ENCODE assay signal across 1 cellular context in the genomic region with DNA sequence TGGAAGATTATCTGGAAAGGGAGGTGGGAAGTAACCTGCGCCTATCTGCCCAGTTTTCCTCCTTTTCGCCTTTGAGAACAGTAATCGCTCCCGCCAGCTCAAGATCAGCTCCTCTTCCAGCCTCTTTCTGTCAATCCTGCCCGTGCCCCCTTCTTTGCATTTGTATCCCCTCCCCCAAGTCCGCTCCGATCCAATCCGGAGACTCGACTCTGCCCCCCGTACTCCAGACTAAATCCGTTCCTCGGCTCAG.
A peak's percentile ranks its signal among the peaks of the same experiment; 100 is the strongest.
TF ChIP-seq lines count a peak whose summit lies in the region.

No MANE protein-coding gene starts in this region.

TF ChIP-seq in GM12878, 131 proteins besides CTCF, POLR2A, EP300 and RAD21 (continued from another document and continues in another):
- TF ChIP-seq PML (IDR thresholded peaks at IDR 0.05; ENCODE audit: low read length) (peak; percentile 93), SPI1 (IDR thresholded peaks at IDR 0.05; ENCODE audit: borderline replicate concordance, insufficient read depth, low read depth, low read length) (no peak), FOXK2 (IDR thresholded peaks at IDR 0.05) (no peak), BACH1 (IDR thresholded peaks at IDR 0.05; ENCODE audit: borderline replicate concordance) (peak; percentile 30; the same call in 1 of the 2 replicates), ATF7 (IDR thresholded peaks at IDR 0.05; ENCODE audit: low read depth) (no peak), HDAC6 (IDR thresholded peaks at IDR 0.05; ENCODE audit: unreplicated experiment) (no peak), HCFC1 (IDR thresholded peaks at IDR 0.05; ENCODE audit: low read length) (no peak; the same call in 1 of the 2 replicates), ZSCAN29 (IDR thresholded peaks at IDR 0.05) (no peak), IRF4 (IDR thresholded peaks at IDR 0.05; ENCODE audit: low read depth, low read length) (no peak), ZNF384 (IDR thresholded peaks at IDR 0.05; ENCODE audit: borderline replicate concordance, low read depth, low read length) (no peak), ZNF622 (IDR thresholded peaks at IDR 0.05) (no peak), MTA2 (IDR thresholded peaks at IDR 0.05; ENCODE audit: low read depth) (no peak), ESRRA (IDR thresholded peaks at IDR 0.05; ENCODE audit: low read length) (no peak), IKZF1 (conservative IDR thresholded peaks at IDR 0.05) (no peak), FOXM1 (IDR thresholded peaks at IDR 0.05; ENCODE audit: low read depth, low read length) (no peak), PAX8 (IDR thresholded peaks at IDR 0.05) (no peak), RAD51 (IDR thresholded peaks at IDR 0.05) (no peak), ZZZ3 (IDR thresholded peaks at IDR 0.05; ENCODE audit: control insufficient read depth, insufficient read length, low read depth) (no peak), EED (IDR thresholded peaks at IDR 0.05; ENCODE audit: low read depth) (no peak), RELA (IDR thresholded peaks at IDR 0.05; ENCODE audit: borderline replicate concordance, partially characterized antibody) (peak; percentile 14), GATAD2B (conservative IDR thresholded peaks at IDR 0.05; ENCODE audit: low read depth) (no peak), NFXL1 (IDR thresholded peaks at IDR 0.05; ENCODE audit: borderline replicate concordance) (no peak), POLR2AphosphoS5 (IDR thresholded peaks at IDR 0.05; ENCODE audit: low read length) (peak; percentile 93), DPF2 (IDR thresholded peaks at IDR 0.05) (peak; percentile 21; the same call in 1 of the 2 replicates), GABPA (IDR thresholded peaks at IDR 0.05; ENCODE audit: low read depth) (no peak), TARDBP (IDR thresholded peaks at IDR 0.05; ENCODE audit: borderline replicate concordance) (no peak), EGR1 (IDR thresholded peaks at IDR 0.05; ENCODE audit: borderline replicate concordance in 1 of 2, low read depth in 2 of 2, low read length in 2 of 2) (no peak), CREB1 (IDR thresholded peaks at IDR 0.05; ENCODE audit: low read depth) (no peak), SMC3 (IDR thresholded peaks at IDR 0.05; ENCODE audit: borderline replicate concordance, low read length) (no peak), EZH2 (IDR thresholded peaks at IDR 0.05; ENCODE audit: borderline replicate concordance, control insufficient read depth, low read depth, low read length) (no peak), NR2C1 (IDR thresholded peaks at IDR 0.05) (no peak), BHLHE40 (IDR thresholded peaks at IDR 0.05; ENCODE audit: borderline replicate concordance in 1 of 2, low read depth in 2 of 2, low read length in 1 of 2) (no peak), TCF7 (IDR thresholded peaks at IDR 0.05; ENCODE audit: borderline replicate concordance) (no peak), POLR2AphosphoS2 (IDR thresholded peaks at IDR 0.05; ENCODE audit: low read depth, low read length) (no peak; the same call in 1 of the 2 replicates), TCF3 (IDR thresholded peaks at IDR 0.05; ENCODE audit: borderline replicate concordance, insufficient read depth, low read depth, low read length) (no peak), HDGF (IDR thresholded peaks at IDR 0.05) (no peak; the same call in 1 of the 2 replicates), BRCA1 (IDR thresholded peaks at IDR 0.05; ENCODE audit: low read depth, low read length) (no peak), CHD4 (IDR thresholded peaks at IDR 0.05) (no peak), TBL1XR1 (IDR thresholded peaks at IDR 0.05; ENCODE audit: low read depth, low read length) (no peak; the same call in 1 of the 2 replicates), SP1 (IDR thresholded peaks at IDR 0.05; ENCODE audit: low read depth, low read length) (no peak), PAX5 (IDR thresholded peaks at IDR 0.05; ENCODE audit: borderline replicate concordance, low read depth, low read length) (no peak), FOS (IDR thresholded peaks at IDR 0.05; ENCODE audit: borderline replicate concordance, extremely low read depth, insufficient read length) (no peak), IKZF2 (IDR thresholded peaks at IDR 0.05) (no peak), RB1 (IDR thresholded peaks at IDR 0.05; ENCODE audit: borderline replicate concordance) (no peak; the same call in 1 of the 2 replicates), JUND (IDR thresholded peaks at IDR 0.05; ENCODE audit: low read depth, low read length) (no peak)
- TF ChIP-seq, protein P1, sequence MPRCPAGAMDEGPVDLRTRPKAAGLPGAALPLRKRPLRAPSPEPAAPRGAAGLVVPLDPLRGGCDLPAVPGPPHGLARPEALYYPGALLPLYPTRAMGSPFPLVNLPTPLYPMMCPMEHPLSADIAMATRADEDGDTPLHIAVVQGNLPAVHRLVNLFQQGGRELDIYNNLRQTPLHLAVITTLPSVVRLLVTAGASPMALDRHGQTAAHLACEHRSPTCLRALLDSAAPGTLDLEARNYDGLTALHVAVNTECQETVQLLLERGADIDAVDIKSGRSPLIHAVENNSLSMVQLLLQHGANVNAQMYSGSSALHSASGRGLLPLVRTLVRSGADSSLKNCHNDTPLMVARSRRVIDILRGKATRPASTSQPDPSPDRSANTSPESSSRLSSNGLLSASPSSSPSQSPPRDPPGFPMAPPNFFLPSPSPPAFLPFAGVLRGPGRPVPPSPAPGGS (IDR thresholded peaks at IDR 0.05; ENCODE audit: borderline replicate concordance, insufficient read depth, low read depth, low read length, poor library complexity, severe bottlenecking): no peak
- TF ChIP-seq, protein P2, sequence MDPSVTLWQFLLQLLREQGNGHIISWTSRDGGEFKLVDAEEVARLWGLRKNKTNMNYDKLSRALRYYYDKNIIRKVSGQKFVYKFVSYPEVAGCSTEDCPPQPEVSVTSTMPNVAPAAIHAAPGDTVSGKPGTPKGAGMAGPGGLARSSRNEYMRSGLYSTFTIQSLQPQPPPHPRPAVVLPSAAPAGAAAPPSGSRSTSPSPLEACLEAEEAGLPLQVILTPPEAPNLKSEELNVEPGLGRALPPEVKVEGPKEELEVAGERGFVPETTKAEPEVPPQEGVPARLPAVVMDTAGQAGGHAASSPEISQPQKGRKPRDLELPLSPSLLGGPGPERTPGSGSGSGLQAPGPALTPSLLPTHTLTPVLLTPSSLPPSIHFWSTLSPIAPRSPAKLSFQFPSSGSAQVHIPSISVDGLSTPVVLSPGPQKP (IDR thresholded peaks at IDR 0.05; ENCODE audit: low read depth, low read length): no peak
- TF ChIP-seq, protein P3, sequence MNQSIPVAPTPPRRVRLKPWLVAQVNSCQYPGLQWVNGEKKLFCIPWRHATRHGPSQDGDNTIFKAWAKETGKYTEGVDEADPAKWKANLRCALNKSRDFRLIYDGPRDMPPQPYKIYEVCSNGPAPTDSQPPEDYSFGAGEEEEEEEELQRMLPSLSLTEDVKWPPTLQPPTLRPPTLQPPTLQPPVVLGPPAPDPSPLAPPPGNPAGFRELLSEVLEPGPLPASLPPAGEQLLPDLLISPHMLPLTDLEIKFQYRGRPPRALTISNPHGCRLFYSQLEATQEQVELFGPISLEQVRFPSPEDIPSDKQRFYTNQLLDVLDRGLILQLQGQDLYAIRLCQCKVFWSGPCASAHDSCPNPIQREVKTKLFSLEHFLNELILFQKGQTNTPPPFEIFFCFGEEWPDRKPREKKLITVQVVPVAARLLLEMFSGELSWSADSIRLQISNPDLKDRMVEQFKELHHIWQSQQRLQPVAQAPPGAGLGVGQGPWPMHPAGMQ (IDR thresholded peaks at IDR 0.05; ENCODE audit: borderline replicate concordance): no peak
- TF ChIP-seq, protein P4, sequence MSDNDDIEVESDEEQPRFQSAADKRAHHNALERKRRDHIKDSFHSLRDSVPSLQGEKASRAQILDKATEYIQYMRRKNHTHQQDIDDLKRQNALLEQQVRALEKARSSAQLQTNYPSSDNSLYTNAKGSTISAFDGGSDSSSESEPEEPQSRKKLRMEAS (IDR thresholded peaks at IDR 0.05; ENCODE audit: low read depth, low read length): no peak
- TF ChIP-seq, protein P5, sequence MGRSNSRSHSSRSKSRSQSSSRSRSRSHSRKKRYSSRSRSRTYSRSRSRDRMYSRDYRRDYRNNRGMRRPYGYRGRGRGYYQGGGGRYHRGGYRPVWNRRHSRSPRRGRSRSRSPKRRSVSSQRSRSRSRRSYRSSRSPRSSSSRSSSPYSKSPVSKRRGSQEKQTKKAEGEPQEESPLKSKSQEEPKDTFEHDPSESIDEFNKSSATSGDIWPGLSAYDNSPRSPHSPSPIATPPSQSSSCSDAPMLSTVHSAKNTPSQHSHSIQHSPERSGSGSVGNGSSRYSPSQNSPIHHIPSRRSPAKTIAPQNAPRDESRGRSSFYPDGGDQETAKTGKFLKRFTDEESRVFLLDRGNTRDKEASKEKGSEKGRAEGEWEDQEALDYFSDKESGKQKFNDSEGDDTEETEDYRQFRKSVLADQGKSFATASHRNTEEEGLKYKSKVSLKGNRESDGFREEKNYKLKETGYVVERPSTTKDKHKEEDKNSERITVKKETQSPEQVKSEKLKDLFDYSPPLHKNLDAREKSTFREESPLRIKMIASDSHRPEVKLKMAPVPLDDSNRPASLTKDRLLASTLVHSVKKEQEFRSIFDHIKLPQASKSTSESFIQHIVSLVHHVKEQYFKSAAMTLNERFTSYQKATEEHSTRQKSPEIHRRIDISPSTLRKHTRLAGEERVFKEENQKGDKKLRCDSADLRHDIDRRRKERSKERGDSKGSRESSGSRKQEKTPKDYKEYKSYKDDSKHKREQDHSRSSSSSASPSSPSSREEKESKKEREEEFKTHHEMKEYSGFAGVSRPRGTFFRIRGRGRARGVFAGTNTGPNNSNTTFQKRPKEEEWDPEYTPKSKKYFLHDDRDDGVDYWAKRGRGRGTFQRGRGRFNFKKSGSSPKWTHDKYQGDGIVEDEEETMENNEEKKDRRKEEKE (IDR thresholded peaks at IDR 0.05): no peak
- TF ChIP-seq, protein P6, sequence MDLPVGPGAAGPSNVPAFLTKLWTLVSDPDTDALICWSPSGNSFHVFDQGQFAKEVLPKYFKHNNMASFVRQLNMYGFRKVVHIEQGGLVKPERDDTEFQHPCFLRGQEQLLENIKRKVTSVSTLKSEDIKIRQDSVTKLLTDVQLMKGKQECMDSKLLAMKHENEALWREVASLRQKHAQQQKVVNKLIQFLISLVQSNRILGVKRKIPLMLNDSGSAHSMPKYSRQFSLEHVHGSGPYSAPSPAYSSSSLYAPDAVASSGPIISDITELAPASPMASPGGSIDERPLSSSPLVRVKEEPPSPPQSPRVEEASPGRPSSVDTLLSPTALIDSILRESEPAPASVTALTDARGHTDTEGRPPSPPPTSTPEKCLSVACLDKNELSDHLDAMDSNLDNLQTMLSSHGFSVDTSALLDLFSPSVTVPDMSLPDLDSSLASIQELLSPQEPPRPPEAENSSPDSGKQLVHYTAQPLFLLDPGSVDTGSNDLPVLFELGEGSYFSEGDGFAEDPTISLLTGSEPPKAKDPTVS (IDR thresholded peaks at IDR 0.05; ENCODE audit: low read depth, low read length): no peak
- TF ChIP-seq, protein P7, sequence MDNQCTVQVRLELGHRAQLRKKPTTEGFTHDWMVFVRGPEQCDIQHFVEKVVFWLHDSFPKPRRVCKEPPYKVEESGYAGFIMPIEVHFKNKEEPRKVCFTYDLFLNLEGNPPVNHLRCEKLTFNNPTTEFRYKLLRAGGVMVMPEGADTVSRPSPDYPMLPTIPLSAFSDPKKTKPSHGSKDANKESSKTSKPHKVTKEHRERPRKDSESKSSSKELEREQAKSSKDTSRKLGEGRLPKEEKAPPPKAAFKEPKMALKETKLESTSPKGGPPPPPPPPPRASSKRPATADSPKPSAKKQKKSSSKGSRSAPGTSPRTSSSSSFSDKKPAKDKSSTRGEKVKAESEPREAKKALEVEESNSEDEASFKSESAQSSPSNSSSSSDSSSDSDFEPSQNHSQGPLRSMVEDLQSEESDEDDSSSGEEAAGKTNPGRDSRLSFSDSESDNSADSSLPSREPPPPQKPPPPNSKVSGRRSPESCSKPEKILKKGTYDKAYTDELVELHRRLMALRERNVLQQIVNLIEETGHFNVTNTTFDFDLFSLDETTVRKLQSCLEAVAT (IDR thresholded peaks at IDR 0.05): no peak
- TF ChIP-seq, protein P8, sequence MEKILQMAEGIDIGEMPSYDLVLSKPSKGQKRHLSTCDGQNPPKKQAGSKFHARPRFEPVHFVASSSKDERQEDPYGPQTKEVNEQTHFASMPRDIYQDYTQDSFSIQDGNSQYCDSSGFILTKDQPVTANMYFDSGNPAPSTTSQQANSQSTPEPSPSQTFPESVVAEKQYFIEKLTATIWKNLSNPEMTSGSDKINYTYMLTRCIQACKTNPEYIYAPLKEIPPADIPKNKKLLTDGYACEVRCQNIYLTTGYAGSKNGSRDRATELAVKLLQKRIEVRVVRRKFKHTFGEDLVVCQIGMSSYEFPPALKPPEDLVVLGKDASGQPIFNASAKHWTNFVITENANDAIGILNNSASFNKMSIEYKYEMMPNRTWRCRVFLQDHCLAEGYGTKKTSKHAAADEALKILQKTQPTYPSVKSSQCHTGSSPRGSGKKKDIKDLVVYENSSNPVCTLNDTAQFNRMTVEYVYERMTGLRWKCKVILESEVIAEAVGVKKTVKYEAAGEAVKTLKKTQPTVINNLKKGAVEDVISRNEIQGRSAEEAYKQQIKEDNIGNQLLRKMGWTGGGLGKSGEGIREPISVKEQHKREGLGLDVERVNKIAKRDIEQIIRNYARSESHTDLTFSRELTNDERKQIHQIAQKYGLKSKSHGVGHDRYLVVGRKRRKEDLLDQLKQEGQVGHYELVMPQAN (conservative IDR thresholded peaks at IDR 0.05): no peak
- TF ChIP-seq, protein P9, sequence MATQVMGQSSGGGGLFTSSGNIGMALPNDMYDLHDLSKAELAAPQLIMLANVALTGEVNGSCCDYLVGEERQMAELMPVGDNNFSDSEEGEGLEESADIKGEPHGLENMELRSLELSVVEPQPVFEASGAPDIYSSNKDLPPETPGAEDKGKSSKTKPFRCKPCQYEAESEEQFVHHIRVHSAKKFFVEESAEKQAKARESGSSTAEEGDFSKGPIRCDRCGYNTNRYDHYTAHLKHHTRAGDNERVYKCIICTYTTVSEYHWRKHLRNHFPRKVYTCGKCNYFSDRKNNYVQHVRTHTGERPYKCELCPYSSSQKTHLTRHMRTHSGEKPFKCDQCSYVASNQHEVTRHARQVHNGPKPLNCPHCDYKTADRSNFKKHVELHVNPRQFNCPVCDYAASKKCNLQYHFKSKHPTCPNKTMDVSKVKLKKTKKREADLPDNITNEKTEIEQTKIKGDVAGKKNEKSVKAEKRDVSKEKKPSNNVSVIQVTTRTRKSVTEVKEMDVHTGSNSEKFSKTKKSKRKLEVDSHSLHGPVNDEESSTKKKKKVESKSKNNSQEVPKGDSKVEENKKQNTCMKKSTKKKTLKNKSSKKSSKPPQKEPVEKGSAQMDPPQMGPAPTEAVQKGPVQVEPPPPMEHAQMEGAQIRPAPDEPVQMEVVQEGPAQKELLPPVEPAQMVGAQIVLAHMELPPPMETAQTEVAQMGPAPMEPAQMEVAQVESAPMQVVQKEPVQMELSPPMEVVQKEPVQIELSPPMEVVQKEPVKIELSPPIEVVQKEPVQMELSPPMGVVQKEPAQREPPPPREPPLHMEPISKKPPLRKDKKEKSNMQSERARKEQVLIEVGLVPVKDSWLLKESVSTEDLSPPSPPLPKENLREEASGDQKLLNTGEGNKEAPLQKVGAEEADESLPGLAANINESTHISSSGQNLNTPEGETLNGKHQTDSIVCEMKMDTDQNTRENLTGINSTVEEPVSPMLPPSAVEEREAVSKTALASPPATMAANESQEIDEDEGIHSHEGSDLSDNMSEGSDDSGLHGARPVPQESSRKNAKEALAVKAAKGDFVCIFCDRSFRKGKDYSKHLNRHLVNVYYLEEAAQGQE (IDR thresholded peaks at IDR 0.05; ENCODE audit: low read depth, low read length): no peak
